1 cellular context compared by ENCODE assay signal in the genomic region with DNA sequence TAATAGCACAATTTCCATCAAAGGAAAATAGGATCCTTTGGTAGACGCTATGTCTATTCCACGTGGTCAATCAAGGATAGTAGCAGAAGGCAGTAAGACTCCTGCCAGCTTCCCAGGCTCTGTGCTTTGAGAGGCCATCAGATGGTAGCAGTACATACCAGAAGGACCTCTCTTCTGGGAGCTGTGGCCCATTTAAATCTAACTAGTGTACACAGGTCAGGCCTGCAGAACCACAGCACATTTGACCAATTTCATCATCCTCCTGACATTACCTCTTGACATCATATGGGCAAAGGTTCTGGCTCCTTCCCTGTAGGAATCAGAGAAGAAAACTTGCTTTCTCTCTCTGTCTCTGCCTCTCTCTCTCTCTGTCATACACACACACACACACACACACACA.
TF ChIP-seq lines count a peak whose summit lies in the region.

No MANE protein-coding gene starts in this region.

TF ChIP-seq in IMR-90, 13 proteins besides CTCF, POLR2A, EP300 and RAD21 (continued from another document):
- TF ChIP-seq SMC3 (IDR thresholded peaks at IDR 0.05; ENCODE audit: low read depth, low read length) = no peak
- no peak for TF ChIP-seq RCOR1 (IDR thresholded peaks at IDR 0.05; ENCODE audit: insufficient replicate concordance, low read length)
- TF ChIP-seq, protein P1, sequence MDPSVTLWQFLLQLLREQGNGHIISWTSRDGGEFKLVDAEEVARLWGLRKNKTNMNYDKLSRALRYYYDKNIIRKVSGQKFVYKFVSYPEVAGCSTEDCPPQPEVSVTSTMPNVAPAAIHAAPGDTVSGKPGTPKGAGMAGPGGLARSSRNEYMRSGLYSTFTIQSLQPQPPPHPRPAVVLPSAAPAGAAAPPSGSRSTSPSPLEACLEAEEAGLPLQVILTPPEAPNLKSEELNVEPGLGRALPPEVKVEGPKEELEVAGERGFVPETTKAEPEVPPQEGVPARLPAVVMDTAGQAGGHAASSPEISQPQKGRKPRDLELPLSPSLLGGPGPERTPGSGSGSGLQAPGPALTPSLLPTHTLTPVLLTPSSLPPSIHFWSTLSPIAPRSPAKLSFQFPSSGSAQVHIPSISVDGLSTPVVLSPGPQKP (IDR thresholded peaks at IDR 0.05; ENCODE audit: borderline replicate concordance, low read depth, low read length) = no peak
- TF ChIP-seq MAFK (IDR thresholded peaks at IDR 0.05; ENCODE audit: low read depth, low read length) = no peak
- TF ChIP-seq FOS (IDR thresholded peaks at IDR 0.05; ENCODE audit: low read depth, low read length) = no peak
- TF ChIP-seq BHLHE40 (IDR thresholded peaks at IDR 0.05; ENCODE audit: low read depth, low read length) = no peak
- no peak for TF ChIP-seq CEBPB (IDR thresholded peaks at IDR 0.05; ENCODE audit: low read depth, low read length)
- no peak for TF ChIP-seq USF2 (IDR thresholded peaks at IDR 0.05; ENCODE audit: low read depth, low read length)
